16 cellular contexts compared by ENCODE assay signal in the genomic region with DNA sequence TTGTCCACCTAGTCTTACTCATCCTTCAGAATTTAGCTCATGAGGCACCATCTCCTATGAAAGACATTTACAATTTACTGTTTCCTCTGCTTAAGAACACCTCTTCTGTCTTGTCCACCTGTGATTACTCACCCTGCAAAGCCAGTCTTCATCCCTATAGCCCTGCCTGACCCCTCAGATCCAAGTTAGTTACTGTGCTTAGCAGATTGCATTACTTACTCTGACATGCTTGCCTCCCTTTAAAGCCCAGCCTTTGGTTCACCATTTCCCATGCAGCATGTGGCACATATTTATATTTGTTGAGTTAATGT.
DNase-seq lines count a peak whose midpoint lies in the region; TF ChIP-seq lines count a peak whose summit lies in the region.
"Had no signal": no experiment of that assay in that cellular context is flagged by ENCODE, and none has a peak within 500 bp of the region (broad histone marks: within the 10 kb centered on the region; RNA-seq: fewer than 3 reads in every experiment).

No MANE protein-coding gene starts in this region.

- H3K18ac ChIP-seq in mesenchymal stem cell (ENCODE audit: low read depth in 1 of 2, low read length in 2 of 2) = no peak overlapping the region

- no peak overlapping the region for H3K9ac ChIP-seq in mesenchymal stem cell (ENCODE audit: low read length)
- H3K9ac ChIP-seq: BLaER1 had no signal

- no peak overlapping the region for H3K27ac Mint-ChIP-seq in Caco-2 (ENCODE audit: unreplicated experiment)
- H3K27ac Mint-ChIP-seq: CD4-positive, alpha-beta memory T cell had no signal

- DNase-seq in brain microvascular endothelial cell (no peak), mesenchymal stem cell (no peak), osteoblast (ENCODE audit: insufficient read length, low spot score, missing footprints) (no peak), DMS153 (lab: John Stamatoyannopoulos, UW) (no peak), Caco-2 (no peak), dorsolateral prefrontal cortex (no peak), NCI-H146 treated with DMSO at 0.1 percent for 48 hours (lab: John Stamatoyannopoulos, UW; ENCODE audit: unreplicated experiment) (no peak)
- DNase-seq: CD4-positive, alpha-beta memory T cell; GOT3; KBM-7; MV-4-11; NCI-H1417 treated with DMSO at 0.1 percent for 48 hours; NCI-H2029; NCI-H345 had no signal

- no TSS peak for BruUV-seq in Caco-2 (replicated peaks; lab: Mats Ljungman, UMichigan)

- no peaks in the 10 kb centered on the region for H3K79me1 ChIP-seq in mesenchymal stem cell (replicated peaks; ENCODE audit: low read length, poor library complexity, severe bottlenecking)

- TF ChIP-seq CTCF in brain microvascular endothelial cell (IDR thresholded peaks at IDR 0.05; ENCODE audit: low read depth, low read length, missing control alignments) (no peak), osteoblast (IDR thresholded peaks at IDR 0.05; ENCODE audit: extremely low read depth, low read depth, low read length) (no peak), Caco-2 (IDR thresholded peaks at IDR 0.05; ENCODE audit: insufficient read depth in 1 of 2, low read depth in 1 of 2, low read length in 1 of 2, severe bottlenecking in 1 of 2, unreplicated experiment in 1 of 2) (no peak), dorsolateral prefrontal cortex (IDR thresholded peaks at IDR 0.05 in 54 of 56, conservative IDR thresholded peaks at IDR 0.05 in 2 of 56; ENCODE audit: low read depth in 1 of 56, partially characterized antibody in 56 of 56) (no peak)

- H3K27me3 ChIP-seq in ACC112 (ENCODE audit: insufficient read depth, low read length) (no peaks in the 10 kb centered on the region), brain microvascular endothelial cell (replicated peaks) (no peaks in the 10 kb centered on the region), mesenchymal stem cell (ENCODE audit: control insufficient read depth in 1 of 2, insufficient read depth in 1 of 2, low read length in 2 of 2) (peaks cover 0 to 6% of the 10 kb centered on the region in 2 experiments), osteoblast (ENCODE audit: insufficient read depth, low read length) (no peaks in the 10 kb centered on the region), Caco-2 (replicated peaks; ENCODE audit: control insufficient read depth, insufficient read depth, low read length) (no peaks in the 10 kb centered on the region), dorsolateral prefrontal cortex (no peaks in the 10 kb centered on the region)
- H3K27me3 ChIP-seq: BLaER1 had no signal

- no peak overlapping the region for H3K4me3 ChIP-seq in ACC112 (ENCODE audit: low read depth, low read length)
- H3K4me3 ChIP-seq in brain microvascular endothelial cell (ENCODE audit: low read depth, low read length) = no peak overlapping the region
- no peak overlapping the region for H3K4me3 ChIP-seq in mesenchymal stem cell (ENCODE audit: insufficient read depth in 1 of 2, low read depth in 1 of 2, low read length in 2 of 2)
- H3K4me3 ChIP-seq in osteoblast (ENCODE audit: insufficient read depth, low read length) = peak overlapping the region; percentile 41
- no peak overlapping the region for H3K4me3 ChIP-seq in Caco-2 (ENCODE audit: low read depth, low read length)
- no peak overlapping the region for H3K4me3 ChIP-seq in dorsolateral prefrontal cortex
- H3K4me3 ChIP-seq: BLaER1 had no signal

- no peak overlapping the region for H4K8ac ChIP-seq in mesenchymal stem cell (ENCODE audit: low read length)

- H3K14ac ChIP-seq in mesenchymal stem cell (ENCODE audit: low read length in 2 of 2) = no peak overlapping the region

- H3K23ac ChIP-seq in mesenchymal stem cell (ENCODE audit: low read length in 2 of 2) = no peak overlapping the region

- H2BK120ac ChIP-seq in mesenchymal stem cell (ENCODE audit: low read depth, low read length) = no peak overlapping the region

- H3K4me1 Mint-ChIP-seq in Caco-2 (ENCODE audit: low read depth, unreplicated experiment) = no peaks in the 10 kb centered on the region
- H3K4me1 Mint-ChIP-seq: CD4-positive, alpha-beta memory T cell had no signal

- H3K9me3 ChIP-seq in mesenchymal stem cell (ENCODE audit: control insufficient read depth, low read length) (no peaks in the 10 kb centered on the region), osteoblast (ENCODE audit: low read depth, low read length) (no peaks in the 10 kb centered on the region), Caco-2 (no peaks in the 10 kb centered on the region)

- no peaks in the 10 kb centered on the region for H3K9me3 Mint-ChIP-seq in Caco-2 (ENCODE audit: unreplicated experiment)
- H3K9me3 Mint-ChIP-seq: CD4-positive, alpha-beta memory T cell had no signal

- peaks cover 12% of the 10 kb centered on the region for H3K4me1 ChIP-seq in ACC112 (ENCODE audit: control insufficient read depth, insufficient read depth, low read length, unreplicated experiment)
- H3K4me1 ChIP-seq in mesenchymal stem cell (ENCODE audit: control insufficient read depth, insufficient read depth, low read depth, low read length) = no peaks in the 10 kb centered on the region
- H3K4me1 ChIP-seq in osteoblast (ENCODE audit: insufficient read depth, low read length) = peaks cover 23% of the 10 kb centered on the region
- no peaks in the 10 kb centered on the region for H3K4me1 ChIP-seq in Caco-2
- H3K4me1 ChIP-seq: BLaER1 had no signal

- no peak overlapping the region for H2BK12ac ChIP-seq in mesenchymal stem cell (ENCODE audit: low read length in 2 of 2)

- H2BK15ac ChIP-seq in mesenchymal stem cell (ENCODE audit: low read depth, poor library complexity, severe bottlenecking) = no peak overlapping the region

- H3K36me3 Mint-ChIP-seq in Caco-2 (ENCODE audit: insufficient read depth, unreplicated experiment) = no peaks in the 10 kb centered on the region
- H3K36me3 Mint-ChIP-seq: CD4-positive, alpha-beta memory T cell had no signal

- H2BK5ac ChIP-seq in mesenchymal stem cell (ENCODE audit: low read depth, low read length, poor library complexity, severe bottlenecking) = no peak overlapping the region

- H3K79me2 ChIP-seq in ACC112 (ENCODE audit: control insufficient read depth, insufficient read depth, low read length, unreplicated experiment) (no peaks in the 10 kb centered on the region), osteoblast (ENCODE audit: insufficient read depth, low read length) (no peaks in the 10 kb centered on the region)

- H3K36me3 ChIP-seq in ACC112 (ENCODE audit: insufficient read depth, low read length) (no peaks in the 10 kb centered on the region), brain microvascular endothelial cell (replicated peaks) (no peaks in the 10 kb centered on the region), mesenchymal stem cell (ENCODE audit: control insufficient read depth in 1 of 2, insufficient read depth in 2 of 2, low read depth in 1 of 2, low read length in 2 of 2) (no peaks in the 10 kb centered on the region), osteoblast (ENCODE audit: insufficient read depth, low read length) (no peaks in the 10 kb centered on the region), Caco-2 (ENCODE audit: control insufficient read depth, insufficient read depth, low read length) (no peaks in the 10 kb centered on the region)
- H3K36me3 ChIP-seq: BLaER1 had no signal

- no peak overlapping the region for H3K4me2 ChIP-seq in mesenchymal stem cell (ENCODE audit: low read length, poor library complexity, severe bottlenecking)
- peak overlapping the region; percentile 79 for H3K4me2 ChIP-seq in osteoblast (ENCODE audit: insufficient read depth, low read length)
- H3K4me2 ChIP-seq: BLaER1 had no signal

- in situ Hi-C loops in brain microvascular endothelial cell (cut with HindIII; ENCODE audit: low pct_ligation_motif_present, low sequenced_read_pairs) = no loop called here

- H3K4me3 Mint-ChIP-seq in Caco-2 (ENCODE audit: unreplicated experiment) = no peak overlapping the region
- H3K4me3 Mint-ChIP-seq: CD4-positive, alpha-beta memory T cell had no signal

- H3K4ac ChIP-seq in mesenchymal stem cell (ENCODE audit: low read depth in 1 of 2, low read length in 2 of 2) = no peak overlapping the region

- intact Hi-C loops in Caco-2 (cut with micrococcal nuclease; ENCODE audit: unreplicated experiment) (no loop called here), dorsolateral prefrontal cortex (cut with DNase I) (no loop called here)

- H4K91ac ChIP-seq in mesenchymal stem cell (ENCODE audit: low read length) = no peak overlapping the region

- no peaks in the 10 kb centered on the region for H4K20me1 ChIP-seq in osteoblast (ENCODE audit: insufficient read depth, low read length)
- H4K20me1 ChIP-seq: BLaER1 had no signal

- H3K27me3 Mint-ChIP-seq in Caco-2 (ENCODE audit: insufficient read depth, unreplicated experiment) = no peaks in the 10 kb centered on the region

- H2AFZ ChIP-seq in ACC112 (ENCODE audit: low read length, unreplicated experiment) (no peak overlapping the region), mesenchymal stem cell (ENCODE audit: low read depth, low read length) (no peak overlapping the region), osteoblast (ENCODE audit: low read length) (peak overlapping the region; percentile 44)

- CTCF ChIA-PET in Caco-2 (lab: Charles Lee) = no interaction called here

- H3K27ac ChIP-seq in ACC112 (ENCODE audit: low read depth, low read length) (peak overlapping the region; percentile 58), brain microvascular endothelial cell (peak overlapping the region; percentile 62), mesenchymal stem cell (ENCODE audit: low read length, poor library complexity, severe bottlenecking) (peak overlapping the region; percentile 90), osteoblast (ENCODE audit: low read depth, low read length) (peak overlapping the region; percentile 88), dorsolateral prefrontal cortex (no peak overlapping the region)
- H3K27ac ChIP-seq: BLaER1 had no signal

- POLR2A ChIA-PET in Caco-2 (lab: Charles Lee) = no interaction called here

- no peak overlapping the region for H2AK5ac ChIP-seq in mesenchymal stem cell (ENCODE audit: low read length, severe bottlenecking)

Comparison
In these comparisons a context has a peak if more than half of its experiments do, and no peak if none do; other contexts are left out.
1. H3K27ac ChIP-seq: peak in ACC112 (single experiment), brain microvascular endothelial cell (single experiment), mesenchymal stem cell (single experiment) and osteoblast (single experiment); none in dorsolateral prefrontal cortex (0 of 59).